ENCODE assay signal across 8 cellular contexts in the genomic region with DNA sequence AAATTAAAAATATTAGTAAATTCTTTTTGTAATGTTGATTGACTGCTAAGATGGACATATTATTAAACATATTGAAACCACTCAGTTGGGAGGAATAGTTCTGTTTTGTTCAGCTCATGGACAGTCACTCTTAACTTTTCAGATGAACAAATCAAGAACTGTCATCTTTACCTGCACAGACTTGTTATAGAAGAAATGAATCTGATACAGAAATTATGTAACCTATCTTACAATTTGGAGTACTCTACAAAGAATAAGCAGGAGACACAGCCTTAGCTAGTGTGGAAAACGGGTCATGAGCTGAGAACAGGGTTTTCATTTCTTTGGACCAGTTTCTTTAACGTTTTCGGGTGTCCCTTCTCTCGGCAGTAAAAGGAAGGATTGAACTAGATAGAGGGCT. TPM values are rescaled to one million over a fixed set of nuclear protein-coding genes. Genes with fewer than 3 reads are reported as not detected.
DNase-seq lines count a peak whose midpoint lies in the region; ATAC-seq and TF ChIP-seq lines count a peak whose summit lies in the region.

No MANE protein-coding gene starts in this region.

- no peaks in the 10 kb centered on the region for H4K20me1 ChIP-seq in GM23248 (ENCODE audit: insufficient read depth)

- no peak overlapping the region for H3K4me3 Mint-ChIP-seq in stimulated activated effector memory CD8-positive, alpha-beta T cell treated with anti-CD3 and anti-CD28 coated beads, Interleukin-12 subunit alpha, Interleukin-12 subunit beta, amount 100 ng/mL, for 72 hours

- peaks cover 8% of the 10 kb centered on the region for H3K36me3 Mint-ChIP-seq in stimulated activated effector memory CD8-positive, alpha-beta T cell treated with anti-CD3 and anti-CD28 coated beads, Interleukin-12 subunit alpha, Interleukin-12 subunit beta, amount 100 ng/mL, for 72 hours

- in situ Hi-C loops in GM23248 (cut with MboI): no loop called here

- no peak for TF ChIP-seq EP300 in sigmoid colon (IDR thresholded peaks at IDR 0.05)

- TF ChIP-seq POLR2A in esophagus squamous epithelium (IDR thresholded peaks at IDR 0.05): no peak
- no peak for TF ChIP-seq POLR2A in sigmoid colon (IDR thresholded peaks at IDR 0.05)

- H3K4me1 ChIP-seq in GM23248 (ENCODE audit: insufficient read depth): peaks cover 31% of the 10 kb centered on the region
- H3K4me1 ChIP-seq in RWPE2 (ENCODE audit: insufficient read depth, poor library complexity, severe bottlenecking): peaks cover 37% of the 10 kb centered on the region
- peaks cover 0 to 57% (median 22%) of the 10 kb centered on the region in 3 donors for H3K4me1 ChIP-seq in esophagus squamous epithelium
- H3K4me1 ChIP-seq in sigmoid colon: peaks cover 0 to 29% (median 16%) of the 10 kb centered on the region in 4 donors

- H2AFZ ChIP-seq in GM23248: peak overlapping the region; percentile 79

- H3K9me3 ChIP-seq in GM23248 (ENCODE audit: low read depth) (no peaks in the 10 kb centered on the region), RWPE2 (ENCODE audit: severe bottlenecking) (no peaks in the 10 kb centered on the region), esophagus squamous epithelium (no peaks in the 10 kb centered on the region), sigmoid colon (no peaks in the 10 kb centered on the region)

- H3K27me3 ChIP-seq in GM23248 (replicated peaks; ENCODE audit: insufficient read depth) (no peaks in the 10 kb centered on the region), RWPE2 (ENCODE audit: insufficient read depth, poor library complexity, severe bottlenecking) (no peaks in the 10 kb centered on the region), esophagus squamous epithelium (no peaks in the 10 kb centered on the region), sigmoid colon (no peaks in the 10 kb centered on the region)

- H3K79me2 ChIP-seq in GM23248 (ENCODE audit: insufficient read depth): peaks cover 31% of the 10 kb centered on the region

- H3K27ac ChIP-seq in GM23248 (no peak overlapping the region), RWPE2 (ENCODE audit: poor library complexity, severe bottlenecking) (peak overlapping the region; percentile 92), esophagus squamous epithelium (peak overlapping the region; percentile 86 to 91 (median 88)), sigmoid colon (peak overlapping the region; percentile 69 to 88 (median 81))

- no peak overlapping the region for H3K9ac ChIP-seq in GM23248

- H3F3A ChIP-seq in GM23248 (ENCODE audit: insufficient read depth): peaks cover 31% of the 10 kb centered on the region

- H3K27ac Mint-ChIP-seq in stimulated activated effector memory CD8-positive, alpha-beta T cell treated with anti-CD3 and anti-CD28 coated beads, Interleukin-12 subunit alpha, Interleukin-12 subunit beta, amount 100 ng/mL, for 72 hours: no peak overlapping the region

- ATAC-seq in RWPE2 (ENCODE audit: low read depth) (0 out of 3 replicates have a peak, but pooled peaks have one; percentile 2), GM21381 (IDR thresholded peaks at IDR 0.05; ENCODE audit: unreplicated experiment) (no peak)
- ATAC-seq in stimulated activated effector memory CD8-positive, alpha-beta T cell treated with anti-CD3 and anti-CD28 coated beads, Interleukin-12 subunit alpha, Interleukin-12 subunit beta, amount 100 ng/mL, for 72 hours: no peak

- WGBS in GM23248 (ENCODE audit: low coverage in 1 of 2, low lambda C conversion rate in 2 of 2, missing lambda C conversion rate in 2 of 2), 2 experiments: 11 to 17% methylated on average over 4 of the region's 4 CpGs
- 18 to 25% methylated on average over 4 of the region's 4 CpGs for WGBS in esophagus squamous epithelium, 2 donors
- WGBS in sigmoid colon, 2 donors: 59 to 78% methylated on average over 4 of the region's 4 CpGs

- peaks cover 23% of the 10 kb centered on the region for H3K4me1 Mint-ChIP-seq in stimulated activated effector memory CD8-positive, alpha-beta T cell treated with anti-CD3 and anti-CD28 coated beads, Interleukin-12 subunit alpha, Interleukin-12 subunit beta, amount 100 ng/mL, for 72 hours

- H3K4me2 ChIP-seq in GM23248 (ENCODE audit: unreplicated experiment): no peak overlapping the region

- no peaks in the 10 kb centered on the region for H3K9me2 ChIP-seq in GM23248 (ENCODE audit: insufficient read depth)

- DNase-seq in GM23248: no peak
- DNase-seq in RWPE2 (ENCODE audit: low spot score): no peak
- DNase-seq in esophagus squamous epithelium (lab: John Stamatoyannopoulos, UW): no peak
- DNase-seq in sigmoid colon: no peak
- DNase-seq in NCI-H82 (lab: John Stamatoyannopoulos, UW): no peak
- DNase-seq in stimulated activated effector memory CD8-positive, alpha-beta T cell treated with anti-CD3 and anti-CD28 coated beads, Interleukin-12 subunit alpha, Interleukin-12 subunit beta, amount 100 ng/mL, for 72 hours (ENCODE audit: low spot score in 2 of 2): no peak
- DNase-seq in EL: no peak

- H3K4me3 ChIP-seq in GM23248 (no peak overlapping the region), RWPE2 (ENCODE audit: severe bottlenecking) (no peak overlapping the region), esophagus squamous epithelium (peak overlapping the region in 2 of 4 donors; percentile 16 to 68), sigmoid colon (no peak overlapping the region)

- no peak for TF ChIP-seq CTCF in RWPE2 (IDR thresholded peaks at IDR 0.05; ENCODE audit: poor library complexity, severe bottlenecking)
- TF ChIP-seq CTCF in esophagus squamous epithelium (IDR thresholded peaks at IDR 0.05): no peak
- no peak for TF ChIP-seq CTCF in sigmoid colon (IDR thresholded peaks at IDR 0.05)

- H3K9me3 Mint-ChIP-seq in stimulated activated effector memory CD8-positive, alpha-beta T cell treated with anti-CD3 and anti-CD28 coated beads, Interleukin-12 subunit alpha, Interleukin-12 subunit beta, amount 100 ng/mL, for 72 hours: no peaks in the 10 kb centered on the region

- intact Hi-C loops in esophagus squamous epithelium (cut with DNase I) (no loop called here), sigmoid colon (cut with DNase I) (no loop called here)

- H3K36me3 ChIP-seq in GM23248 (ENCODE audit: low read depth) (no peaks in the 10 kb centered on the region), RWPE2 (ENCODE audit: low read depth) (peaks cover 17% of the 10 kb centered on the region), esophagus squamous epithelium (no peaks in the 10 kb centered on the region), sigmoid colon (no peaks in the 10 kb centered on the region)

RNA-seq across cellular contexts. Expression of a gene that starts 1.2 kb away (rescaled TPM):
- total RNA-seq in GM23248 (2014; rRNA removed; shearing (Covaris generic)): 55.6 and 57.5 TPM in 2 replicates
- polyA plus RNA-seq in GM23248 (2016; fragmentation: Nextera tagmentation; extraction: Ambion mirVana) (37.9 and 38.4 TPM in 2 replicates), sigmoid colon (10 to 100 TPM in 1 of 3 donors, 1 to 10 TPM in 2; 2.4 to 10.8 (median 5.5) TPM)
- total RNA-seq in esophagus squamous epithelium (10 to 100 TPM; 16.6 to 67.9 (median 25.0) TPM), sigmoid colon (10 to 100 TPM in 1 of 4 donors, 1 to 10 TPM in 3; 3.6 to 16.9 (median 4.1) TPM)
